In the genomic region with DNA sequence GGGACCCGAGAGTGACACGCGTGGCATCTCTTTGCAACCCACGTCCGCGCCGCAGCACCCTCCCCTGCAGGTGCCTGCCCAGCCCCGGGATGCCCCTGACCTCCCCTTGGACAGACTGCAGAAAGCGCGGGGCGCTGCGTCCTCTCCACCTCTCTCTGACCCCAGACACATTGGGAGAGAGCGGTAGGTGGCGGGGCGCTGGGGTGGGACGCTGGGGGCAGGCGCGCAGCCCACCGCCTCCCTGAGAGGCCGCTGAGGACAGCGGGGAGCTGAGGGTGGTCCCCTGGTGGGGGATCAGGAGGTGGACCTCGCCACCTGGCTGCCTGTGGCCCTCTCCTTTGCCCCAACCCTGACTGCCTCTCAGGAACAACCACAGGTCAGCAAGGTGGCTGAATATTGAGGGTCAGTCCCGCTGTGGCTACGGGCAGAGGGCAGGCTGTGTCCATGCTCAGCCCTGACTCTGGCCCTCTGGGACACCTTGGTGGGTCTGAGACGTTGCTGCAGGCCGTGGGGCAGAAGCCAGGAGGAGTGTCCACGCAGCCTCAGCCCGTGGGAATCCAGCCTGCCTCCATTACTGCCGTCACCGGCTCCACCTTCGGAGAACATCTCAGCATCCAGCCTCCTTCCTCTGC, we compare ENCODE assay signal across 6 cellular contexts. TPM values are rescaled to one million over a fixed set of nuclear protein-coding genes. Genes with fewer than 3 reads are reported as not detected.
DNase-seq lines count a peak whose midpoint lies in the region; ATAC-seq and TF ChIP-seq lines count a peak whose summit lies in the region.

No MANE protein-coding gene starts in this region.

- H3K27ac Mint-ChIP-seq in activated T-helper 17 cell treated with anti-CD3 and anti-CD28 coated beads, Interleukin-2, amount 50 U/mL, for 72 hours, result no peak overlapping the region
- peak overlapping the region; percentile 39 for H3K27ac Mint-ChIP-seq in mesothelial cell of epicardium

- TF ChIP-seq CTCF in mesothelial cell of epicardium (IDR thresholded peaks at IDR 0.05; ENCODE audit: unreplicated experiment), result no peak

- peak; percentile 15 for ATAC-seq in GM18505 (IDR thresholded peaks at IDR 0.05; ENCODE audit: unreplicated experiment)
- ATAC-seq in activated T-helper 17 cell treated with anti-CD3 and anti-CD28 coated beads, Interleukin-2, amount 50 U/mL, for 72 hours (replicated peaks), result no peak
- ATAC-seq in HG02973 (IDR thresholded peaks at IDR 0.05; ENCODE audit: unreplicated experiment), result no peak
- no peak for ATAC-seq in GM18519 (IDR thresholded peaks at IDR 0.05; ENCODE audit: low FRiP score, unreplicated experiment)

- H3K4me1 Mint-ChIP-seq in activated T-helper 17 cell treated with anti-CD3 and anti-CD28 coated beads, Interleukin-2, amount 50 U/mL, for 72 hours, result peaks cover 19% of the 10 kb centered on the region
- peaks cover 33% of the 10 kb centered on the region for H3K4me1 Mint-ChIP-seq in mesothelial cell of epicardium

- TF ChIP-seq POLR2A in GM18505 (IDR thresholded peaks at IDR 0.05; ENCODE audit: borderline replicate concordance, extremely low read depth, insufficient read depth, insufficient read length), result no peak

- DNase-seq in mesothelial cell of epicardium (ENCODE audit: low spot score in 2 of 2, unreplicated experiment in 2 of 2) (no peak), NCI-H2081 (lab: John Stamatoyannopoulos, UW) (no peak)

- peak overlapping the region; percentile 74 for H3K4me3 Mint-ChIP-seq in activated T-helper 17 cell treated with anti-CD3 and anti-CD28 coated beads, Interleukin-2, amount 50 U/mL, for 72 hours
- H3K4me3 Mint-ChIP-seq in mesothelial cell of epicardium, result peak overlapping the region; percentile 72

- peaks cover 38% of the 10 kb centered on the region for H3K36me3 Mint-ChIP-seq in activated T-helper 17 cell treated with anti-CD3 and anti-CD28 coated beads, Interleukin-2, amount 50 U/mL, for 72 hours (ENCODE audit: low read depth)
- peaks cover 1% of the 10 kb centered on the region for H3K36me3 Mint-ChIP-seq in mesothelial cell of epicardium

- H3K27me3 Mint-ChIP-seq in activated T-helper 17 cell treated with anti-CD3 and anti-CD28 coated beads, Interleukin-2, amount 50 U/mL, for 72 hours, result no peaks in the 10 kb centered on the region
- H3K27me3 Mint-ChIP-seq in mesothelial cell of epicardium (ENCODE audit: low read depth), result no peaks in the 10 kb centered on the region

- no peaks in the 10 kb centered on the region for H3K9me3 Mint-ChIP-seq in activated T-helper 17 cell treated with anti-CD3 and anti-CD28 coated beads, Interleukin-2, amount 50 U/mL, for 72 hours
- H3K9me3 Mint-ChIP-seq in mesothelial cell of epicardium, result no peaks in the 10 kb centered on the region

RNA-seq across cellular contexts. Expression of a gene that starts 0.8 kb away (rescaled TPM):
- 10 to 100 TPM; 68.7 to 78.0 TPM for total RNA-seq in activated T-helper 17 cell treated with anti-CD3 and anti-CD28 coated beads, Interleukin-2, amount 50 U/mL, for 72 hours
- 67.3 to 76.6 TPM (median 75.7 TPM) in 3 replicates for total RNA-seq in mesothelial cell of epicardium

RNA-seq across cellular contexts. Expression of a gene that starts 5.8 kb away (rescaled TPM):
- total RNA-seq in activated T-helper 17 cell treated with anti-CD3 and anti-CD28 coated beads, Interleukin-2, amount 50 U/mL, for 72 hours, result 1 to 10 TPM; 4.7 to 9.8 TPM
- 16.0 to 17.5 TPM (median 16.8 TPM) in 3 replicates for total RNA-seq in mesothelial cell of epicardium

RNA-seq across cellular contexts. Expression of a gene that starts 27.9 kb away (rescaled TPM):
- 1 to 10 TPM; 1.8 to 7.5 TPM for total RNA-seq in activated T-helper 17 cell treated with anti-CD3 and anti-CD28 coated beads, Interleukin-2, amount 50 U/mL, for 72 hours
- total RNA-seq in mesothelial cell of epicardium, result 10.2 to 12.2 TPM (median 10.4 TPM) in 3 replicates

RNA-seq across cellular contexts. Expression of a gene that starts 33.3 kb away (rescaled TPM):
- 10 to 100 TPM; 41.4 to 43.3 TPM for total RNA-seq in activated T-helper 17 cell treated with anti-CD3 and anti-CD28 coated beads, Interleukin-2, amount 50 U/mL, for 72 hours
- total RNA-seq in mesothelial cell of epicardium, result 85.5 to 97.3 TPM (median 91.0 TPM) in 3 replicates

RNA-seq across cellular contexts. Expression of a gene that starts 34.0 kb away (rescaled TPM):
- 10 to 100 TPM; 15.9 to 24.0 TPM for total RNA-seq in activated T-helper 17 cell treated with anti-CD3 and anti-CD28 coated beads, Interleukin-2, amount 50 U/mL, for 72 hours
- total RNA-seq in mesothelial cell of epicardium, result 12.7 to 14.5 TPM (median 14.2 TPM) in 3 replicates
